Comparison of ENCODE assay signal across 1 cellular context in the genomic region with DNA sequence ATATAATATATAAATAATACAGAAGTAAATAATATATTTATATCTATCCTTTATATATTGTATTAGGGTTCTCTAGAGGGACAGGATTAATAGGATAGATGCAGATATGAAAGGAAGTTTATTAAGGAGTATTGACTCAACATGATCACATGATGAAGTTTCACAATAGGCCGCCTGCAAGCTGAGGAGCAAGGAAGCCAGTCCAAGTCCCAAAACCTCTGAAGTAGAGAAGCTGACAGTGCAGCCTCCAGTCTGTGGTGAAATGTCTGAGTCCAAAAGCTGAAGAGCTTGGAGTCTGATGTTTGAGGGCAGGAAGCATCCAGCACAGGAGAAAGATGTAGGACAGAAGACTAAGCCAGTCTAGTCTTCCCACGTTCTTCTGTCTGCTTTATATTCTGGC.
TF ChIP-seq lines count a peak whose summit lies in the region.

No MANE protein-coding gene starts in this region.

TF ChIP-seq in K562, 482 proteins besides CTCF, POLR2A, EP300 and RAD21:
- no peak for TF ChIP-seq EP400 (IDR thresholded peaks at IDR 0.05)
- TF ChIP-seq, protein P1, sequence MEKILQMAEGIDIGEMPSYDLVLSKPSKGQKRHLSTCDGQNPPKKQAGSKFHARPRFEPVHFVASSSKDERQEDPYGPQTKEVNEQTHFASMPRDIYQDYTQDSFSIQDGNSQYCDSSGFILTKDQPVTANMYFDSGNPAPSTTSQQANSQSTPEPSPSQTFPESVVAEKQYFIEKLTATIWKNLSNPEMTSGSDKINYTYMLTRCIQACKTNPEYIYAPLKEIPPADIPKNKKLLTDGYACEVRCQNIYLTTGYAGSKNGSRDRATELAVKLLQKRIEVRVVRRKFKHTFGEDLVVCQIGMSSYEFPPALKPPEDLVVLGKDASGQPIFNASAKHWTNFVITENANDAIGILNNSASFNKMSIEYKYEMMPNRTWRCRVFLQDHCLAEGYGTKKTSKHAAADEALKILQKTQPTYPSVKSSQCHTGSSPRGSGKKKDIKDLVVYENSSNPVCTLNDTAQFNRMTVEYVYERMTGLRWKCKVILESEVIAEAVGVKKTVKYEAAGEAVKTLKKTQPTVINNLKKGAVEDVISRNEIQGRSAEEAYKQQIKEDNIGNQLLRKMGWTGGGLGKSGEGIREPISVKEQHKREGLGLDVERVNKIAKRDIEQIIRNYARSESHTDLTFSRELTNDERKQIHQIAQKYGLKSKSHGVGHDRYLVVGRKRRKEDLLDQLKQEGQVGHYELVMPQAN (IDR thresholded peaks at IDR 0.05; ENCODE audit: borderline replicate concordance): no peak
- TF ChIP-seq TBL1XR1 (IDR thresholded peaks at IDR 0.05; ENCODE audit: low read length in 2 of 2): no peak
- TF ChIP-seq, protein P2, sequence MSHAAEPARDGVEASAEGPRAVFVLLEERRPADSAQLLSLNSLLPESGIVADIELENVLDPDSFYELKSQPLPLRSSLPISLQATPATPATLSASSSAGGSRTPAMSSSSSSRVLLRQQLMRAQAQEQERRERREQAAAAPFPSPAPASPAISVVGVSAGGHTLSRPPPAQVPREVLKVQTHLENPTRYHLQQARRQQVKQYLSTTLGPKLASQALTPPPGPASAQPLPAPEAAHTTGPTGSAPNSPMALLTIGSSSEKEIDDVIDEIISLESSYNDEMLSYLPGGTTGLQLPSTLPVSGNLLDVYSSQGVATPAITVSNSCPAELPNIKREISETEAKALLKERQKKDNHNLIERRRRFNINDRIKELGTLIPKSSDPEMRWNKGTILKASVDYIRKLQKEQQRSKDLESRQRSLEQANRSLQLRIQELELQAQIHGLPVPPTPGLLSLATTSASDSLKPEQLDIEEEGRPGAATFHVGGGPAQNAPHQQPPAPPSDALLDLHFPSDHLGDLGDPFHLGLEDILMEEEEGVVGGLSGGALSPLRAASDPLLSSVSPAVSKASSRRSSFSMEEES (CRISPR knock-in tag; IDR thresholded peaks at IDR 0.05): peak; percentile 52
- no peak for TF ChIP-seq ZNF77 (CRISPR knock-in tag; IDR thresholded peaks at IDR 0.05)
